Comparison of ENCODE assay signal across 8 cellular contexts in genomic region chr5:110086658-110087388, GRCh38.
A peak's percentile ranks its signal among the peaks of the same experiment; 100 is the strongest.
DNase-seq lines count a peak whose midpoint lies in the region; ATAC-seq and TF ChIP-seq lines count a peak whose summit lies in the region.

No MANE protein-coding gene starts in this region.

- ATAC-seq in HG02571 (IDR thresholded peaks at IDR 0.05; ENCODE audit: unreplicated experiment) (no peak), GM21528 (IDR thresholded peaks at IDR 0.05; ENCODE audit: low FRiP score, unreplicated experiment) (no peak), GM21786 (IDR thresholded peaks at IDR 0.05; ENCODE audit: unreplicated experiment) (no peak)

- H3K4me3 ChIP-seq in fibroblast of villous mesenchyme (ENCODE audit: low read depth, low read length) = no peak overlapping the region

- DNase-seq in HCEC 1CT (peak; percentile 86), fibroblast of villous mesenchyme (ENCODE audit: low read depth) (peak; percentile 90), NCI-H128 (lab: John Stamatoyannopoulos, UW; ENCODE audit: unreplicated experiment) (no peak)
- DNase-seq in activated CD4-positive, alpha-beta T cell treated with anti-CD3 and anti-CD28 coated beads, Interleukin-2, amount 10 ng/mL, durations not matched to agents 24 days and 14 days = peak; percentile 80
- peak; percentile 35 for DNase-seq in stimulated activated CD4-positive, alpha-beta T cell treated with anti-CD3 and anti-CD28 coated beads, Interleukin-2, amount 100 ng/mL, for 4 hours (ENCODE audit: low read depth)

- TF ChIP-seq CTCF in fibroblast of villous mesenchyme (IDR thresholded peaks at IDR 0.05; ENCODE audit: insufficient read depth, low read depth, low read length) = no peak

- peaks cover 30% of the 10 kb centered on the region for H3K4me1 Mint-ChIP-seq in activated CD4-positive, alpha-beta T cell treated with anti-CD3 and anti-CD28 coated beads, Interleukin-2, amount 10 ng/mL, durations not matched to agents 24 days and 14 days

- no peaks in the 10 kb centered on the region for H3K36me3 Mint-ChIP-seq in activated CD4-positive, alpha-beta T cell treated with anti-CD3 and anti-CD28 coated beads, Interleukin-2, amount 10 ng/mL, durations not matched to agents 24 days and 14 days (ENCODE audit: low read depth)

- intact Hi-C loops in activated CD4-positive, alpha-beta T cell treated with anti-CD3 and anti-CD28 coated beads, Interleukin-2, amount 10 ng/mL, durations not matched to agents 24 days and 14 days (cut with micrococcal nuclease) = loop anchor here (1.0 to 10.0 kb wide), 9 partner anchors 23 to 1340 kb away; partner anchors contain the start of genes CAMK4, FER and MAN2A1

- H3K27me3 Mint-ChIP-seq in activated CD4-positive, alpha-beta T cell treated with anti-CD3 and anti-CD28 coated beads, Interleukin-2, amount 10 ng/mL, durations not matched to agents 24 days and 14 days = no peaks in the 10 kb centered on the region

- H3K4me3 Mint-ChIP-seq in activated CD4-positive, alpha-beta T cell treated with anti-CD3 and anti-CD28 coated beads, Interleukin-2, amount 10 ng/mL, durations not matched to agents 24 days and 14 days = peak overlapping the region; percentile 52

- peak overlapping the region; percentile 82 for H3K27ac Mint-ChIP-seq in activated CD4-positive, alpha-beta T cell treated with anti-CD3 and anti-CD28 coated beads, Interleukin-2, amount 10 ng/mL, durations not matched to agents 24 days and 14 days

- peaks cover 9% of the 10 kb centered on the region for H3K9me3 Mint-ChIP-seq in activated CD4-positive, alpha-beta T cell treated with anti-CD3 and anti-CD28 coated beads, Interleukin-2, amount 10 ng/mL, durations not matched to agents 24 days and 14 days
